ENCODE assay signal across 16 cellular contexts in genomic region chr3:64759811-64760210, GRCh38.
A peak's percentile ranks its signal among the peaks of the same experiment; 100 is the strongest.
DNase-seq lines count a peak whose midpoint lies in the region; ATAC-seq and TF ChIP-seq lines count a peak whose summit lies in the region.
"Had no signal": no experiment of that assay in that cellular context is flagged by ENCODE, and none has a peak within 500 bp of the region (broad histone marks: within the 10 kb centered on the region; RNA-seq: fewer than 3 reads in every experiment).

No MANE protein-coding gene starts in this region.

- DNase-seq in iris pigment epithelial cell (ENCODE audit: low read depth): peak; percentile 48
- peak in 1 of 2 donors; percentile 41 for DNase-seq in gastrocnemius medialis
- no peak for DNase-seq in T-cell
- no peak for DNase-seq in COR-L47 (lab: John Stamatoyannopoulos, UW)
- DNase-seq: DMS153; EL; NCI-H69; NK-92 treated with Interleukin-12 subunit alpha and Interleukin-12 subunit beta, amount 100 ng/mL, for 24 hours; OCI-M1 had no signal

- peak overlapping the region; percentile 6; the same call in 1 of the 2 replicates for H3K4me2 ChIP-seq in KMS-11
- H3K4me2 ChIP-seq: BLaER1 treated with 17β-estradiol and CSF1 and Interleukin-3, amounts not matched to agents 10 nM and 100 nM had no signal

- CTCF ChIA-PET in T-cell (lab: Charles Lee): no interaction called here

- no peaks in the 10 kb centered on the region for H3K36me3 Mint-ChIP-seq in T-cell

- POLR2A ChIA-PET in T-cell (lab: Charles Lee): no interaction called here

- 32 to 35% methylated on average over 2 of the region's 2 CpGs for WGBS in gastroesophageal sphincter (ENCODE audit: low coverage in 1 of 2), 2 donors

- peaks cover 0 to 3% (median 2%) of the 10 kb centered on the region in 3 donors for H3K9me3 Mint-ChIP-seq in T-cell

- in situ Hi-C loops in gastrocnemius medialis (cut with MboI; ENCODE audit: low sequenced_read_pairs in 4 of 4): no loop called here

- H3K4me3 Mint-ChIP-seq in T-cell: no peak overlapping the region

- peaks cover 18% of the 10 kb centered on the region for H3K4me1 ChIP-seq in KMS-11 (ENCODE audit: low read depth, poor library complexity, severe bottlenecking)
- peaks cover 9 to 65% (median 17%) of the 10 kb centered on the region in 3 donors for H3K4me1 ChIP-seq in gastroesophageal sphincter
- peaks cover 36 to 46% of the 10 kb centered on the region in 2 donors for H3K4me1 ChIP-seq in gastrocnemius medialis
- H3K4me1 ChIP-seq: BLaER1 treated with 17β-estradiol and CSF1 and Interleukin-3, amounts not matched to agents 10 nM and 100 nM; HAP-1 had no signal

- H3K36me3 ChIP-seq in KMS-11 (ENCODE audit: insufficient read depth): no peaks in the 10 kb centered on the region
- peaks cover 0 to under 1% of the 10 kb centered on the region in 2 donors for H3K36me3 ChIP-seq in gastroesophageal sphincter
- H3K36me3 ChIP-seq in gastrocnemius medialis: no peaks in the 10 kb centered on the region
- H3K36me3 ChIP-seq: BLaER1 treated with 17β-estradiol and CSF1 and Interleukin-3, amounts not matched to agents 10 nM and 100 nM; HAP-1 had no signal

- H3K9ac ChIP-seq in KMS-11: no peak overlapping the region
- H3K9ac ChIP-seq: BLaER1 treated with 17β-estradiol and CSF1 and Interleukin-3, amounts not matched to agents 10 nM and 100 nM had no signal

- H3K9me3 ChIP-seq in gastroesophageal sphincter (no peaks in the 10 kb centered on the region), gastrocnemius medialis (no peaks in the 10 kb centered on the region)
- H3K9me3 ChIP-seq: HAP-1 had no signal

- H3K4me1 Mint-ChIP-seq in T-cell: no peaks in the 10 kb centered on the region

- H3K4me3 ChIP-seq in KMS-11 (IDR thresholded peaks at IDR 0.05; ENCODE audit: insufficient read depth, low read depth, low read length) (no peak overlapping the region), gastroesophageal sphincter (no peak overlapping the region), gastrocnemius medialis (no peak overlapping the region)
- H3K4me3 ChIP-seq: BLaER1 treated with 17β-estradiol and CSF1 and Interleukin-3, amounts not matched to agents 10 nM and 100 nM; HAP-1 had no signal

- H2AFZ ChIP-seq in KMS-11 (ENCODE audit: low read depth): no peak overlapping the region

- TF ChIP-seq POLR2A in gastroesophageal sphincter (IDR thresholded peaks at IDR 0.05): no peak
- no peak for TF ChIP-seq POLR2A in gastrocnemius medialis (IDR thresholded peaks at IDR 0.05)

- no peak overlapping the region for H3K27ac Mint-ChIP-seq in T-cell

- peak; percentile 76 for TF ChIP-seq EP300 in gastroesophageal sphincter (IDR thresholded peaks at IDR 0.05)

- H3K27me3 Mint-ChIP-seq in T-cell: no peaks in the 10 kb centered on the region

- no peaks in the 10 kb centered on the region for H4K20me1 ChIP-seq in KMS-11 (ENCODE audit: insufficient read depth)
- H4K20me1 ChIP-seq: BLaER1 treated with 17β-estradiol and CSF1 and Interleukin-3, amounts not matched to agents 10 nM and 100 nM had no signal

- intact Hi-C loops in gastrocnemius medialis (cut with DNase I; ENCODE audit: low total_unique reads): loop anchor here (5.0 kb wide), 2 partner anchors 73 to 217 kb away; partner anchors contain the start of gene ADAMTS9

- no peaks in the 10 kb centered on the region for H3K27me3 ChIP-seq in KMS-11 (ENCODE audit: insufficient read depth, low read depth)
- no peaks in the 10 kb centered on the region for H3K27me3 ChIP-seq in gastroesophageal sphincter
- no peaks in the 10 kb centered on the region for H3K27me3 ChIP-seq in gastrocnemius medialis
- H3K27me3 ChIP-seq: BLaER1 treated with 17β-estradiol and CSF1 and Interleukin-3, amounts not matched to agents 10 nM and 100 nM had no signal

- ATAC-seq in gastroesophageal sphincter: peak; percentile 84
- ATAC-seq in gastrocnemius medialis: peak; percentile 92 to 97
- ATAC-seq in T-cell (replicated peaks in 1 of 4): no peak
- ATAC-seq in GM21390 (IDR thresholded peaks at IDR 0.05; ENCODE audit: unreplicated experiment): no peak
- ATAC-seq in HG02763 (IDR thresholded peaks at IDR 0.05; ENCODE audit: unreplicated experiment): no peak

- H3K27ac ChIP-seq in KMS-11 (no peak overlapping the region), gastroesophageal sphincter (peak overlapping the region; percentile 69 to 99 (median 85)), gastrocnemius medialis (peak overlapping the region; percentile 63 to 89 (median 80))
- H3K27ac ChIP-seq: BLaER1 treated with 17β-estradiol and CSF1 and Interleukin-3, amounts not matched to agents 10 nM and 100 nM; RWPE1 had no signal

- H3K79me2 ChIP-seq in KMS-11 (ENCODE audit: insufficient read depth, low read depth): no peaks in the 10 kb centered on the region

- no peak for TF ChIP-seq CTCF in KMS-11 (conservative IDR thresholded peaks at IDR 0.05; ENCODE audit: low read depth, low read length)
- TF ChIP-seq CTCF in gastroesophageal sphincter (IDR thresholded peaks at IDR 0.05): no peak
- TF ChIP-seq CTCF in gastrocnemius medialis (IDR thresholded peaks at IDR 0.05 in 4 of 5, conservative IDR thresholded peaks at IDR 0.05 in 1 of 5): no peak

Comparison
In these comparisons a context has a peak if more than half of its experiments do, and no peak if none do; other contexts are left out.
1. ATAC-seq: peak in gastroesophageal sphincter (single experiment) and gastrocnemius medialis (2 of 2); none in T-cell (0 of 4), GM21390 (single experiment) and HG02763 (single experiment).